In the genomic region with DNA sequence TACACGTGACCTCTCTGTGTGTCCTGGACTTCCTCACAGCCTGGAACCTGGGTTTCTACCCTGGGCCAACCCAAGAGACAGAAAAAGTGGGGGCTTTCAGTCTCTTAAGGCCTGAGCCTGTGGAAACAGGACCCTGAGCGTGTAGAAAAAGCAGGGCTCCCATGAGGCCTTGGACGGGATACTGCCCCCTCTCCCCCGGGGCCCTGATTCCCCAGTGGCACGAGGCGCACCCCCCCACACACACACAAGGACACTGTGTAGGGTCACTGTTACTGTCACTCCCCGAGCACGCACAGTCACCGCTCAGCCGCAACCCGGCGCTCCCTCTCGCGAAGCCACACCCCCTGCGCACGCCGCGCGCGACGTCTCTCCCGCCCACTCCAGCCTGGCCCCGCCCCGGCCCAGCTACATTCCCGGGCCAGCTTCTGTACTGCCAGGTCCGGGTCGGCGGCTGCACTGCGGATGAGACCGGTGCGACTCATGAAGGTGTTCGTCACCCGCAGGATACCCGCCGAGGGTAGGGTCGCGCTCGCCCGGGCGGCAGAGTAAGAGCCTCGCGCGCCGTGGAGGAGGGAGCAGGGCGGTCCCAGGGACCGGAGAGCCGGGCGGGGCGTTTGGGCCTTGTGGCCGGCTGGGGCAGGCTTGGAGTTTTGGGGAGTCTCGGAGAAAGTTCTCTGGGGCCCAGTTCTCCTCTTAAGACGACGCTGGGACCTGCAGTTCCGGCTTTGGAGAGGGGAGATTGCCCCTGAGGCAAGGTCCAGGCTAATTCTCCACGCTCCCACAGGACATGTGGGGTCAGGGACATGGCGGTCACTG, we compare ENCODE assay signal across 8 cellular contexts. TPM values are rescaled to one million over a fixed set of nuclear protein-coding genes. Genes with fewer than 3 reads are reported as not detected.
DNase-seq lines count a peak whose midpoint lies in the region; ATAC-seq and TF ChIP-seq lines count a peak whose summit lies in the region.

A gene (plus strand): TSS at position 408 of the 816 bp plus-strand sequence. CDS start 55 bp downstream, at position 463.

- H3K9me3 Mint-ChIP-seq in activated naive CD4-positive, alpha-beta T cell treated with anti-CD3 and anti-CD28 coated beads for 36 hours: no peaks in the 10 kb centered on the region

- no peaks in the 10 kb centered on the region for H3K27me3 ChIP-seq in HAP-1 (ENCODE audit: low read depth)
- H3K27me3 ChIP-seq in MG63: no peaks in the 10 kb centered on the region
- H3K27me3 ChIP-seq in testis: no peaks in the 10 kb centered on the region

- H3K4me3 Mint-ChIP-seq in activated naive CD4-positive, alpha-beta T cell treated with anti-CD3 and anti-CD28 coated beads for 36 hours: peak within 1 kb of the TSS; percentile 93

- H3K4me1 ChIP-seq in HAP-1: peaks cover 14% of the 10 kb centered on the region; the same call in 1 of the 2 replicates
- H3K4me1 ChIP-seq in testis: peaks cover 33% of the 10 kb centered on the region

- peaks cover 11% of the 10 kb centered on the region for H3K36me3 Mint-ChIP-seq in activated naive CD4-positive, alpha-beta T cell treated with anti-CD3 and anti-CD28 coated beads for 36 hours (ENCODE audit: low read depth)

- ATAC-seq in omental fat pad (ENCODE audit: low FRiP score): peak; percentile 98

- H3K9me3 ChIP-seq in HAP-1 (no peaks in the 10 kb centered on the region), MG63 (no peaks in the 10 kb centered on the region), testis (no peaks in the 10 kb centered on the region)

- in situ Hi-C loops in HAP-1 (cut with MboI; ENCODE audit: low sequenced_read_pairs): no loop called here

- peak; percentile 65 for TF ChIP-seq POLR2A in testis (IDR thresholded peaks at IDR 0.05)

- CTCF ChIA-PET in activated naive CD4-positive, alpha-beta T cell treated with anti-CD3 and anti-CD28 coated beads for 36 hours (lab: Charles Lee): interaction anchor here (0.6 kb wide), 1 partner anchor 12 kb away, joined by 9 read pairs; no protein-coding TSS in a partner anchor

- H3K4me3 ChIP-seq in HAP-1 (peak within 1 kb of the TSS; percentile 97), MG63 (peak within 1 kb of the TSS; percentile 87), testis (peak within 1 kb of the TSS; percentile 78 to 80)

- peak; percentile 72 for DNase-seq in GF-D8 (lab: John Stamatoyannopoulos, UW)
- peak; percentile 76 to 93 for DNase-seq in HAP-1 (ENCODE audit: low spot score in 2 of 2)
- DNase-seq in MG63: peak; percentile 76
- peak; percentile 86 for DNase-seq in SK-N-DZ (ENCODE audit: low spot score)
- DNase-seq in activated naive CD4-positive, alpha-beta T cell treated with anti-CD3 and anti-CD28 coated beads for 36 hours: peak; percentile 89
- peak; percentile 91 for DNase-seq in germinal center (ENCODE audit: low spot score)
- peak; percentile 64 for DNase-seq in omental fat pad (ENCODE audit: low spot score)
- peak; percentile 94 for DNase-seq in testis

- intact Hi-C loops in activated naive CD4-positive, alpha-beta T cell treated with anti-CD3 and anti-CD28 coated beads for 36 hours (cut with micrococcal nuclease): loop anchor here (1.0 to 5.0 kb wide), 3 partner anchors 43 to 645 kb away; a partner anchor contains a TSS
- intact Hi-C loops in testis (cut with DNase I; ENCODE audit: low total_unique reads): no loop called here

- H3K27ac Mint-ChIP-seq in activated naive CD4-positive, alpha-beta T cell treated with anti-CD3 and anti-CD28 coated beads for 36 hours: peak within 1 kb of the TSS; percentile 88

- 0 to 2% methylated on average over 15 to 53 of the region's 56 CpGs for WGBS in testis, 2 donors

- H3K27ac ChIP-seq in testis: peak within 1 kb of the TSS; percentile 75 to 89

- H3K36me3 ChIP-seq in HAP-1 (replicated peaks) (peaks cover 36% of the 10 kb centered on the region), MG63 (peaks cover 15% of the 10 kb centered on the region), testis (ENCODE audit: low read depth, missing control alignments) (no peaks in the 10 kb centered on the region)

- H3K27me3 Mint-ChIP-seq in activated naive CD4-positive, alpha-beta T cell treated with anti-CD3 and anti-CD28 coated beads for 36 hours (ENCODE audit: low read depth): no peaks in the 10 kb centered on the region

- peaks cover 24% of the 10 kb centered on the region for H3K4me1 Mint-ChIP-seq in activated naive CD4-positive, alpha-beta T cell treated with anti-CD3 and anti-CD28 coated beads for 36 hours (ENCODE audit: low read depth)

- no peak for TF ChIP-seq CTCF in omental fat pad (IDR thresholded peaks at IDR 0.05)
- no peak for TF ChIP-seq CTCF in testis (IDR thresholded peaks at IDR 0.05)

RNA-seq across cellular contexts. Expression of the gene that starts here (rescaled TPM):
- total RNA-seq in MG63 (2014; rRNA removed; shearing (Covaris generic); ENCODE audit: low replicate concordance): 97.5 and 111 TPM in 2 replicates
- polyA plus RNA-seq in SK-N-DZ (2014; cell fraction: cytosol; rRNA removed): 226 and 229 TPM in 2 replicates
- polyA plus RNA-seq in SK-N-DZ (2014; cell fraction: nucleus; rRNA removed): 179 and 202 TPM in 2 replicates
- 10 to 100 TPM; 72.8 to 75.6 TPM for total RNA-seq in activated naive CD4-positive, alpha-beta T cell treated with anti-CD3 and anti-CD28 coated beads for 36 hours
- total RNA-seq in omental fat pad (100 to 1,000 TPM in 3 of 4 donors, 10 to 100 TPM in 1; 92.8 to 162 (median 142) TPM), testis (100 to 1,000 TPM; 195 to 262 TPM)
- polyA plus RNA-seq in testis (ENCODE audit: insufficient read depth, low read depth, low replicate concordance): 130 TPM

Comparison
In these comparisons a context has a peak if more than half of its experiments do, and no peak if none do; other contexts are left out.
1. Peak in every context shown above with its lines: DNase-seq, ATAC-seq, H3K4me3 ChIP-seq and H3K27ac ChIP-seq.